ENCODE assay signal across 12 cellular contexts in the genomic region with DNA sequence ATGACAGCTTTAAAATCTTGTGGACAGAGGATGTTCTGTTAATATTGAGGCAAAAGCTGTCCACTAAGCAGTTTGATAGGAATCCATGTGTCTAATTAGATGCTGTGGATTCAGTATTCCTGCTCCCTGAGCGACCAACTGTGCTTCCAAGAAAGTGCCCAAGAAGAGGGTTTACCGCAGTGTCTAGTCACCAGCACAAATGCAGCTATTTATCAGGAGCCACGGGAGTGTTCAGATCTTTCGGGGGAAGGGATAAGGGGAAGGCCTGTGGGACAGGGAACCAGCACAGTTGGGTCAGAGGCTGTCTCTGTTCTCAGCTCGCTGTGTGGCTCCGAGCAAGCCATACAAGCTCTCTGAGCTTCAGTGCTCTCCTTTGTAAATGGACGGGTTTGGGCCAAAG.
DNase-seq lines count a peak whose midpoint lies in the region; ATAC-seq and TF ChIP-seq lines count a peak whose summit lies in the region.
"Had no signal": no experiment of that assay in that cellular context is flagged by ENCODE, and none has a peak within 500 bp of the region (broad histone marks: within the 10 kb centered on the region; RNA-seq: fewer than 3 reads in every experiment).

No MANE protein-coding gene starts in this region.

- H3K79me2 ChIP-seq in mammary epithelial cell (ENCODE audit: insufficient read depth, low read length) (peaks cover 5% of the 10 kb centered on the region), trophoblast cell (ENCODE audit: control insufficient read depth, insufficient read depth, low read length, poor library complexity) (peaks cover 4% of the 10 kb centered on the region)

- H3K4ac ChIP-seq in trophoblast cell (ENCODE audit: low read depth, low read length) = no peak overlapping the region

- H3K27me3 Mint-ChIP-seq in activated T-cell treated with anti-CD3 and anti-CD28 coated beads, Interleukin-2, amount 50 U/mL, for 72 hours (ENCODE audit: low read depth) = peaks cover 5% of the 10 kb centered on the region

- no peak overlapping the region for H2AFZ ChIP-seq in mammary epithelial cell (ENCODE audit: low read depth, low read length)
- no peak overlapping the region for H2AFZ ChIP-seq in trophoblast cell (ENCODE audit: insufficient read depth, low read length, poor library complexity)

- no peak overlapping the region for H3K4me3 Mint-ChIP-seq in activated T-cell treated with anti-CD3 and anti-CD28 coated beads, Interleukin-2, amount 50 U/mL, for 72 hours

- peaks cover 12% of the 10 kb centered on the region for H3K4me1 Mint-ChIP-seq in activated T-cell treated with anti-CD3 and anti-CD28 coated beads, Interleukin-2, amount 50 U/mL, for 72 hours (ENCODE audit: low read depth)

- H3K4me1 ChIP-seq in breast epithelium = peaks cover 0 to 22% of the 10 kb centered on the region in 2 donors
- peaks cover 27% of the 10 kb centered on the region for H3K4me1 ChIP-seq in mammary epithelial cell (ENCODE audit: insufficient read depth, low read length)
- H3K4me1 ChIP-seq in iPS-20b (ENCODE audit: insufficient read depth, low read length) = peaks cover 26% of the 10 kb centered on the region
- peaks cover 22 to 30% of the 10 kb centered on the region in 2 experiments for H3K4me1 ChIP-seq in trophoblast cell (ENCODE audit: control insufficient read depth in 1 of 2, insufficient read depth in 2 of 2, low read length in 2 of 2)
- H3K4me1 ChIP-seq: foreskin keratinocyte had no signal

- H3K9me3 ChIP-seq in breast epithelium (no peaks in the 10 kb centered on the region), mammary epithelial cell (replicated peaks; ENCODE audit: insufficient read depth, low read length) (peaks cover 18% of the 10 kb centered on the region), iPS-20b (ENCODE audit: insufficient read depth, low read depth, low read length) (no peaks in the 10 kb centered on the region), trophoblast cell (ENCODE audit: insufficient read depth, low read depth, low read length) (no peaks in the 10 kb centered on the region)

- no peak overlapping the region for H4K91ac ChIP-seq in trophoblast cell (ENCODE audit: low read depth, low read length)

- H3K36me3 Mint-ChIP-seq in activated T-cell treated with anti-CD3 and anti-CD28 coated beads, Interleukin-2, amount 50 U/mL, for 72 hours (ENCODE audit: insufficient read depth in 2 of 2) = peaks cover 4 to 5% of the 10 kb centered on the region in 2 donors

- H3K4me3 ChIP-seq in breast epithelium (no peak overlapping the region), mammary epithelial cell (replicated peaks in 1 of 3; ENCODE audit: insufficient read depth in 1 of 3, low read depth in 2 of 3, low read length in 3 of 3) (no peak overlapping the region), iPS-20b (ENCODE audit: low read length) (no peak overlapping the region), trophoblast cell (ENCODE audit: low read depth, low read length) (no peak overlapping the region)

- no peaks in the 10 kb centered on the region for H3K36me3 ChIP-seq in breast epithelium
- H3K36me3 ChIP-seq in mammary epithelial cell (ENCODE audit: insufficient read depth, low read length) = peaks cover 22% of the 10 kb centered on the region
- peaks cover 19% of the 10 kb centered on the region for H3K36me3 ChIP-seq in iPS-20b (ENCODE audit: insufficient read depth, low read depth, low read length)
- peaks cover 22 to 30% of the 10 kb centered on the region in 2 experiments for H3K36me3 ChIP-seq in trophoblast cell (ENCODE audit: control insufficient read depth in 1 of 2, insufficient read depth in 2 of 2, low read length in 2 of 2)

- H3K14ac ChIP-seq in trophoblast cell (ENCODE audit: low read length) = peak overlapping the region; percentile 58

- no peak overlapping the region for H3K18ac ChIP-seq in trophoblast cell (ENCODE audit: low read length)

- BruUV-seq in mammary epithelial cell (replicated peaks; lab: Mats Ljungman, UMichigan) = no TSS peak

- in situ Hi-C loops in mammary epithelial cell (cut with MboI; ENCODE audit: low sequenced_read_pairs in 2 of 2) = loop anchor here in 1 of 2 donors (10.0 kb wide), 1 partner anchor 178 kb away; no protein-coding TSS in a partner anchor

- DNase-seq in breast epithelium (ENCODE audit: low spot score in 2 of 2) (no peak), mammary epithelial cell (no peak), trophoblast cell (no peak), MV-4-11 (lab: John Stamatoyannopoulos, UW) (no peak), HCEC 1CT (no peak)
- no peak for DNase-seq in activated T-cell treated with anti-CD3 and anti-CD28 coated beads, Interleukin-2, amount 50 U/mL, for 72 hours
- DNase-seq in NK-92 treated with Interleukin-12 subunit alpha and Interleukin-12 subunit beta, amount 100 ng/mL, for 24 hours (lab: John Stamatoyannopoulos, UW) = no peak
- DNase-seq: DMS153; foreskin keratinocyte; NCI-H1694 treated with DMSO at 0.1 percent for 48 hours; stimulated activated CD4-positive, alpha-beta T cell treated with anti-CD3 and anti-CD28 coated beads, Interleukin-2, amount 100 ng/mL, for 48 hours had no signal

- dilution Hi-C loops in mammary epithelial cell (cut with HindIII; ENCODE audit: low sequenced_read_pairs) = no loop called here

- H2AK5ac ChIP-seq in trophoblast cell (ENCODE audit: low read length) = no peak overlapping the region

- no peaks in the 10 kb centered on the region for H3K9me3 Mint-ChIP-seq in activated T-cell treated with anti-CD3 and anti-CD28 coated beads, Interleukin-2, amount 50 U/mL, for 72 hours

- H4K8ac ChIP-seq in trophoblast cell (ENCODE audit: low read depth, low read length) = no peak overlapping the region

- intact Hi-C loops in breast epithelium (cut with DNase I; ENCODE audit: low total_unique reads) = loop anchor here (2.0 to 10.0 kb wide), 2 partner anchors 22 to 732 kb away; no protein-coding TSS in a partner anchor
- intact Hi-C loops in mammary epithelial cell (cut with micrococcal nuclease) = no loop called here

- no peak overlapping the region for H4K12ac ChIP-seq in trophoblast cell (ENCODE audit: low read depth, low read length)

- no peak overlapping the region for H3K9ac ChIP-seq in mammary epithelial cell (ENCODE audit: insufficient read depth, low read length)
- H3K9ac ChIP-seq in iPS-20b (ENCODE audit: low read depth, low read length) = peak overlapping the region; percentile 9; the same call in 1 of the 2 replicates
- no peak overlapping the region for H3K9ac ChIP-seq in trophoblast cell (ENCODE audit: low read length)

- no peak overlapping the region for H3K23ac ChIP-seq in trophoblast cell (ENCODE audit: low read length)

- WGBS in mammary epithelial cell (ENCODE audit: low coverage, missing lambda C conversion rate) = 96% methylated on average over 7 of the region's 7 CpGs
- WGBS in trophoblast cell (ENCODE audit: extremely low coverage, insufficient coverage, insufficient read length) = no CpG with 5 or more reads among the region's 7 CpGs

- TF ChIP-seq CTCF in breast epithelium (IDR thresholded peaks at IDR 0.05) = no peak
- TF ChIP-seq CTCF in mammary epithelial cell (conservative IDR thresholded peaks at IDR 0.05 in 1 of 2, IDR thresholded peaks at IDR 0.05 in 1 of 2; ENCODE audit: extremely low read depth in 1 of 2, insufficient read depth in 1 of 2, low read depth in 1 of 2, low read length in 2 of 2) = no peak

- peak overlapping the region; percentile 5 for H2BK12ac ChIP-seq in trophoblast cell (ENCODE audit: low read length)

- H3K4me2 ChIP-seq in mammary epithelial cell (ENCODE audit: insufficient read depth, low read depth, low read length) (no peak overlapping the region), trophoblast cell (ENCODE audit: low read length) (no peak overlapping the region)

- no peak for TF ChIP-seq POLR2A in breast epithelium (IDR thresholded peaks at IDR 0.05)

- no peak overlapping the region for H2BK5ac ChIP-seq in trophoblast cell (ENCODE audit: low read depth, low read length, poor library complexity)

- H3K27ac ChIP-seq in breast epithelium (peak overlapping the region; percentile 73 to 85), mammary epithelial cell (ENCODE audit: insufficient read depth, low read depth, low read length) (no peak overlapping the region), iPS-20b (ENCODE audit: low read length) (peak overlapping the region; percentile 46), trophoblast cell (ENCODE audit: low read depth, low read length) (peak overlapping the region; percentile 5)
- H3K27ac ChIP-seq: foreskin keratinocyte had no signal

- H2BK120ac ChIP-seq in trophoblast cell (ENCODE audit: insufficient read depth, low read length, poor library complexity) = no peak overlapping the region

- no peak for ATAC-seq in activated T-cell treated with anti-CD3 and anti-CD28 coated beads, Interleukin-2, amount 50 U/mL, for 72 hours (replicated peaks in 1 of 2)
- ATAC-seq: foreskin keratinocyte had no signal

- H3K27ac Mint-ChIP-seq in activated T-cell treated with anti-CD3 and anti-CD28 coated beads, Interleukin-2, amount 50 U/mL, for 72 hours = no peak overlapping the region

- peaks cover 9% of the 10 kb centered on the region for H3K79me1 ChIP-seq in trophoblast cell (ENCODE audit: low read length)

- H3K27me3 ChIP-seq in breast epithelium (no peaks in the 10 kb centered on the region), mammary epithelial cell (ENCODE audit: insufficient read depth, low read length) (no peaks in the 10 kb centered on the region), iPS-20b (ENCODE audit: insufficient read depth, low read length) (no peaks in the 10 kb centered on the region), trophoblast cell (ENCODE audit: insufficient read depth, low read length) (no peaks in the 10 kb centered on the region)
- H3K27me3 ChIP-seq: foreskin keratinocyte had no signal

- no peaks in the 10 kb centered on the region for H4K20me1 ChIP-seq in mammary epithelial cell (ENCODE audit: insufficient read depth, low read length)

- CTCF ChIA-PET in mammary epithelial cell (lab: Charles Lee; ENCODE audit: low non-redundant PET) = no interaction called here
